In genomic region chr3:32018723-32019564, GRCh38 we compare ENCODE assay signal across 9 cellular contexts. TPM values are rescaled to one million over a fixed set of nuclear protein-coding genes. Genes with fewer than 3 reads are reported as not detected.
DNase-seq lines count a peak whose midpoint lies in the region; ATAC-seq and TF ChIP-seq lines count a peak whose summit lies in the region.
"Had no signal": no experiment of that assay in that cellular context is flagged by ENCODE, and none has a peak within 500 bp of the region (broad histone marks: within the 10 kb centered on the region; RNA-seq: fewer than 3 reads in every experiment).

No MANE protein-coding gene starts in this region.

- H3K27me3 Mint-ChIP-seq in CD4-positive, alpha-beta memory T cell = no peaks in the 10 kb centered on the region

- no peaks in the 10 kb centered on the region for H3K9me3 ChIP-seq in CD4-positive, alpha-beta memory T cell (ENCODE audit: control insufficient read depth in 1 of 2, low read length in 2 of 2)
- no peaks in the 10 kb centered on the region for H3K9me3 ChIP-seq in GM23248 (ENCODE audit: low read depth)
- no peaks in the 10 kb centered on the region for H3K9me3 ChIP-seq in vagina

- WGBS in GM23248 (ENCODE audit: low coverage in 1 of 2, low lambda C conversion rate in 2 of 2, missing lambda C conversion rate in 2 of 2), 2 experiments = 26 to 30% methylated on average over 5 of the region's 5 CpGs

- H3K79me2 ChIP-seq in GM23248 (ENCODE audit: insufficient read depth) = no peaks in the 10 kb centered on the region

- H3K9me3 Mint-ChIP-seq in CD4-positive, alpha-beta memory T cell = peaks cover 0 to 1% (median 0%) of the 10 kb centered on the region in 8 donors

- POLR2A ChIA-PET in CD4-positive, alpha-beta memory T cell (lab: Charles Lee; ENCODE audit: partially characterized antibody) = interaction anchor here (1.2 to 1.5 kb wide), 2 partner anchors 36 to 125 kb away, joined by 3 to 5 read pairs; no protein-coding TSS in a partner anchor

- no peaks in the 10 kb centered on the region for H3F3A ChIP-seq in GM23248 (ENCODE audit: insufficient read depth)

- no peaks in the 10 kb centered on the region for H3K9me2 ChIP-seq in GM23248 (ENCODE audit: insufficient read depth)

- in situ Hi-C loops in GM23248 (cut with MboI) = no loop called here

- no peak for TF ChIP-seq POLR2A in vagina (IDR thresholded peaks at IDR 0.05)

- H3K4me2 ChIP-seq in GM23248 (ENCODE audit: unreplicated experiment) = no peak overlapping the region

- H3K27me3 ChIP-seq in CD4-positive, alpha-beta memory T cell (ENCODE audit: insufficient read depth, low read length) = no peaks in the 10 kb centered on the region
- H3K27me3 ChIP-seq in GM23248 (replicated peaks; ENCODE audit: insufficient read depth) (0 out of 2 replicates have a peak, but pooled peaks cover 6% of the 10 kb centered on the region), vagina (no peaks in the 10 kb centered on the region)

- CTCF ChIA-PET in CD4-positive, alpha-beta memory T cell (lab: Charles Lee; ENCODE audit: partially characterized antibody) = interaction anchor here (0.6 to 5.8 kb wide), 26 partner anchors 11 to 358 kb away, joined by 3 to 134 read pairs (median 4); no protein-coding TSS in a partner anchor

- DNase-seq in CD4-positive, alpha-beta memory T cell = peak in 4 of 5 donors; percentile 26 to 40 (median 34)
- DNase-seq in GM23248 (peak; percentile 69), NCI-H460 (ENCODE audit: extremely low read depth, low read depth) (peak; percentile 31), cardiac fibroblast (ENCODE audit: low read depth in 2 of 2) (peak; percentile 73 to 74), left colon (no peak), vagina (ENCODE audit: extremely low spot score in 2 of 2) (no peak), NCI-H187 (lab: John Stamatoyannopoulos, UW) (no peak)

- H3K9ac ChIP-seq in GM23248 = no peak overlapping the region

- ATAC-seq in left colon (peak; percentile 79), HG03095 (IDR thresholded peaks at IDR 0.05; ENCODE audit: unreplicated experiment) (no peak)
- ATAC-seq: naive thymus-derived CD8-positive, alpha-beta T cell had no signal

- no peak overlapping the region for H2AFZ ChIP-seq in GM23248

- TF ChIP-seq CTCF in cardiac fibroblast (IDR thresholded peaks at IDR 0.05; ENCODE audit: low read depth, low read length) (peak; percentile 68), vagina (IDR thresholded peaks at IDR 0.05) (peak; percentile 53 to 82 (median 73))

- no peaks in the 10 kb centered on the region for H3K36me3 ChIP-seq in CD4-positive, alpha-beta memory T cell (ENCODE audit: insufficient read depth, low read length)
- H3K36me3 ChIP-seq in GM23248 (ENCODE audit: low read depth) (no peaks in the 10 kb centered on the region), vagina (no peaks in the 10 kb centered on the region)

- no peak overlapping the region for H3K4me3 Mint-ChIP-seq in CD4-positive, alpha-beta memory T cell
- H3K4me3 Mint-ChIP-seq: naive thymus-derived CD8-positive, alpha-beta T cell had no signal

- H3K36me3 Mint-ChIP-seq in CD4-positive, alpha-beta memory T cell = no peaks in the 10 kb centered on the region
- H3K36me3 Mint-ChIP-seq: naive thymus-derived CD8-positive, alpha-beta T cell had no signal

- no peak overlapping the region for H3K27ac ChIP-seq in CD4-positive, alpha-beta memory T cell (ENCODE audit: low read depth, low read length)
- H3K27ac ChIP-seq in GM23248 = no peak overlapping the region
- no peak overlapping the region for H3K27ac ChIP-seq in vagina

- H3K4me1 Mint-ChIP-seq in CD4-positive, alpha-beta memory T cell = no peaks in the 10 kb centered on the region

- H4K20me1 ChIP-seq in GM23248 (ENCODE audit: insufficient read depth) = no peaks in the 10 kb centered on the region

- H3K27ac Mint-ChIP-seq in CD4-positive, alpha-beta memory T cell = no peak overlapping the region
- H3K27ac Mint-ChIP-seq: naive thymus-derived CD8-positive, alpha-beta T cell had no signal

- intact Hi-C loops in CD4-positive, alpha-beta memory T cell (cut with micrococcal nuclease) = loop anchor here (1.0 to 2.0 kb wide), 2 partner anchors 125 to 322 kb away; no protein-coding TSS in a partner anchor
- intact Hi-C loops in left colon (cut with DNase I, micrococcal nuclease) (loop anchor here in 1 of 2 donors (5.0 kb wide), 1 partner anchor 123 kb away; no protein-coding TSS in a partner anchor), vagina (cut with DNase I) (loop anchor here (2.0 kb wide), 1 partner anchor 124 kb away; no protein-coding TSS in a partner anchor)

- no peaks in the 10 kb centered on the region for H3K4me1 ChIP-seq in CD4-positive, alpha-beta memory T cell (ENCODE audit: insufficient read depth, low read length)
- H3K4me1 ChIP-seq in GM23248 (ENCODE audit: insufficient read depth) (no peaks in the 10 kb centered on the region), vagina (no peaks in the 10 kb centered on the region)

- H3K4me3 ChIP-seq in CD4-positive, alpha-beta memory T cell (ENCODE audit: low read length in 2 of 2) = no peak overlapping the region
- no peak overlapping the region for H3K4me3 ChIP-seq in GM23248
- H3K4me3 ChIP-seq in cardiac fibroblast (replicated peaks in 1 of 2; ENCODE audit: low read depth in 2 of 2, low read length in 2 of 2) = no peak overlapping the region
- H3K4me3 ChIP-seq in vagina = no peak overlapping the region

RNA-seq across cellular contexts. Expression of gene ZNF860, which starts 37.4 kb away (rescaled TPM):
- not detected for total RNA-seq in CD4-positive, alpha-beta memory T cell
- polyA plus RNA-seq in CD4-positive, alpha-beta memory T cell = under 1 TPM in 1 of 2 donors, not detected in 1; 0.07 TPM
- 0.43 TPM in 1 of 2 replicates, not detected in the other for total RNA-seq in GM23248 (2014; rRNA removed; shearing (Covaris generic))
- 0.08 TPM in 2 replicates for polyA plus RNA-seq in GM23248 (2016; fragmentation: Nextera tagmentation; extraction: Ambion mirVana)
- 0.10 TPM in 1 of 2 replicates, not detected in the other for total RNA-seq in NCI-H460 (2014; rRNA removed; shearing (Covaris generic))
- polyA plus RNA-seq in NCI-H460 (2014; cell fraction: nucleus; rRNA removed) = 0.12 and 0.78 TPM in 2 replicates
- total RNA-seq in left colon (under 1 TPM; 0.79 to 0.81 TPM), vagina (2.0 TPM)
- polyA plus RNA-seq: naive thymus-derived CD8-positive, alpha-beta T cell had no signal

RNA-seq across cellular contexts. Expression of gene OSBPL10, which starts 37.9 kb away (rescaled TPM):
- total RNA-seq in CD4-positive, alpha-beta memory T cell = not detected
- under 1 TPM in 1 of 2 donors, not detected in 1; 0.95 TPM for polyA plus RNA-seq in CD4-positive, alpha-beta memory T cell
- total RNA-seq in GM23248 (2014; rRNA removed; shearing (Covaris generic)) = 3.5 and 8.1 TPM in 2 replicates
- 0.95 and 2.4 TPM in 2 replicates for polyA plus RNA-seq in GM23248 (2016; fragmentation: Nextera tagmentation; extraction: Ambion mirVana)
- total RNA-seq in NCI-H460 (2014; rRNA removed; shearing (Covaris generic)) = 2.1 and 3.0 TPM in 2 replicates
- polyA plus RNA-seq in NCI-H460 (2014; cell fraction: nucleus; rRNA removed) = 3.1 and 3.7 TPM in 2 replicates
- total RNA-seq in left colon = 10 to 100 TPM; 16.2 to 19.6 TPM
- total RNA-seq in vagina = 33.9 TPM

Comparison
In these comparisons a context has a peak if more than half of its experiments do, and no peak if none do; other contexts are left out.
1. DNase-seq: peak in CD4-positive, alpha-beta memory T cell (4 of 5), GM23248 (single experiment), NCI-H460 (single experiment) and cardiac fibroblast (2 of 2); none in left colon (0 of 2), vagina (0 of 2) and NCI-H187 (0 of 2).